In the genomic region with DNA sequence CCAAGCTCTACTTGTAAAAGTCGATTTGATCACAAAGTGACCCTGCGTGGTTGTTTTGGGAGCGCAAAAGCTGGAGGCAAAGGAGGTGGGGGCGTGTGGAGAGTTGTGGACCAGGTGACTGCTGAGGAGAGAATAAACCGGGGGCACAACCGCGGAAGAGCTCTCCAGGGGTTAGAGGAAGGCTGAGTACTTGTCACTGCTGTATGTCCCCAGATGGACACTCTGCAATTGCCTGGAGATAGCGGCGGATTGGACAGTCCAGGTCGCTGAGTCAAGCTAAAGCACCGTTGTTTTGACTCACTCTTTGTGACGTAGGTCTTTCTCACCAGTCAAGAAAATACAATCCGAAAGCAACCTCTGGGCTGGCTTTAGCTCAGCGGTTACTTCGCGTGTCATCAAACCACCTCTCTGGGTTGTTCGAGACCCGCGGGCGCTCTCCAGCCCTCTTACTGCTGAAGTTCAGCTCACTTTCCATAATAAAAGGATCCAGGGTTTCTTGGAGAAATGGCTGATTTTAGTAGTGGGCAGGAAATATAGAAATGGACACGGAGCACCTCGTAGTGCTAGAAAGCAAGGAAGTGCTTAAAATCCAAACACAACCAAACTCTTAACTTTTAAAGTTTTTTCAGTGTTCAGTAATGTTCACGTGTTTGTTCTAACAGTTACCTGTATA, we compare ENCODE assay signal across 9 cellular contexts.
DNase-seq lines count a peak whose midpoint lies in the region; ATAC-seq and TF ChIP-seq lines count a peak whose summit lies in the region.
"Had no signal": no experiment of that assay in that cellular context is flagged by ENCODE, and none has a peak within 500 bp of the region (broad histone marks: within the 10 kb centered on the region; RNA-seq: fewer than 3 reads in every experiment).

No MANE protein-coding gene starts in this region.

- peak; percentile 97 for DNase-seq in ELR (ENCODE audit: low read depth)
- peak; percentile 47 for DNase-seq in activated CD4-positive, CD25-positive, alpha-beta regulatory T cell treated with anti-CD3 and anti-CD28 coated beads, Interleukin-2, amount 50 U/mL, for 16 hours (ENCODE audit: low read depth, low spot score)
- peak; percentile 87 to 98 for DNase-seq in cardiac fibroblast (ENCODE audit: low read depth in 2 of 2)
- peak; percentile 79 for DNase-seq in left kidney (ENCODE audit: low read depth, low spot score)
- peak; percentile 42 for DNase-seq in stimulated activated CD8-positive, alpha-beta memory T cell treated with anti-CD3 and anti-CD28 coated beads, Interleukin-12 subunit alpha, Interleukin-12 subunit beta, amount 100 ng/mL, for 24 hours (ENCODE audit: extremely low read depth)
- DNase-seq in NCI-H526 (lab: John Stamatoyannopoulos, UW), result no peak

- ATAC-seq in GM21825 (IDR thresholded peaks at IDR 0.05; ENCODE audit: unreplicated experiment), result peak; percentile 67

- TF ChIP-seq CTCF in cardiac fibroblast (IDR thresholded peaks at IDR 0.05; ENCODE audit: low read depth, low read length), result no peak

- peak; percentile 13; the same call in 1 of the 2 replicates for TF ChIP-seq EP300 in Ishikawa (IDR thresholded peaks at IDR 0.05; ENCODE audit: borderline replicate concordance)

- peak overlapping the region; percentile 29 to 56 for H3K4me3 ChIP-seq in cardiac fibroblast (replicated peaks in 1 of 2; ENCODE audit: low read depth in 2 of 2, low read length in 2 of 2)
- H3K4me3 ChIP-seq: ascending aorta had no signal

- no peak for TF ChIP-seq RAD21 in Ishikawa (IDR thresholded peaks at IDR 0.05; ENCODE audit: low read depth)

TF ChIP-seq in Ishikawa, 13 proteins besides CTCF, POLR2A, EP300 and RAD21:
- TF ChIP-seq TAF1 (IDR thresholded peaks at IDR 0.05; ENCODE audit: low read depth) (no peak), ZBTB7A (IDR thresholded peaks at IDR 0.05; ENCODE audit: low read depth) (no peak), TCF12 (IDR thresholded peaks at IDR 0.05; ENCODE audit: low read depth) (no peak), YY1 (IDR thresholded peaks at IDR 0.05; ENCODE audit: low read depth) (no peak), CREB1 (IDR thresholded peaks at IDR 0.05; ENCODE audit: low read depth) (peak; percentile 81), EGR1 (IDR thresholded peaks at IDR 0.05) (no peak), TEAD4 (IDR thresholded peaks at IDR 0.05) (peak; percentile 88), NFIC (IDR thresholded peaks at IDR 0.05) (no peak), FOXM1 (IDR thresholded peaks at IDR 0.05; ENCODE audit: borderline replicate concordance, low read depth) (no peak), CEBPB (IDR thresholded peaks at IDR 0.05) (peak; percentile 25; the same call in 1 of the 2 replicates)
- TF ChIP-seq, protein P1, sequence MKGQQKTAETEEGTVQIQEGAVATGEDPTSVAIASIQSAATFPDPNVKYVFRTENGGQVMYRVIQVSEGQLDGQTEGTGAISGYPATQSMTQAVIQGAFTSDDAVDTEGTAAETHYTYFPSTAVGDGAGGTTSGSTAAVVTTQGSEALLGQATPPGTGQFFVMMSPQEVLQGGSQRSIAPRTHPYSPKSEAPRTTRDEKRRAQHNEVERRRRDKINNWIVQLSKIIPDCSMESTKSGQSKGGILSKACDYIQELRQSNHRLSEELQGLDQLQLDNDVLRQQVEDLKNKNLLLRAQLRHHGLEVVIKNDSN (IDR thresholded peaks at IDR 0.05), result peak; percentile 1; the same call in 1 of the 2 replicates
- TF ChIP-seq, protein P2, sequence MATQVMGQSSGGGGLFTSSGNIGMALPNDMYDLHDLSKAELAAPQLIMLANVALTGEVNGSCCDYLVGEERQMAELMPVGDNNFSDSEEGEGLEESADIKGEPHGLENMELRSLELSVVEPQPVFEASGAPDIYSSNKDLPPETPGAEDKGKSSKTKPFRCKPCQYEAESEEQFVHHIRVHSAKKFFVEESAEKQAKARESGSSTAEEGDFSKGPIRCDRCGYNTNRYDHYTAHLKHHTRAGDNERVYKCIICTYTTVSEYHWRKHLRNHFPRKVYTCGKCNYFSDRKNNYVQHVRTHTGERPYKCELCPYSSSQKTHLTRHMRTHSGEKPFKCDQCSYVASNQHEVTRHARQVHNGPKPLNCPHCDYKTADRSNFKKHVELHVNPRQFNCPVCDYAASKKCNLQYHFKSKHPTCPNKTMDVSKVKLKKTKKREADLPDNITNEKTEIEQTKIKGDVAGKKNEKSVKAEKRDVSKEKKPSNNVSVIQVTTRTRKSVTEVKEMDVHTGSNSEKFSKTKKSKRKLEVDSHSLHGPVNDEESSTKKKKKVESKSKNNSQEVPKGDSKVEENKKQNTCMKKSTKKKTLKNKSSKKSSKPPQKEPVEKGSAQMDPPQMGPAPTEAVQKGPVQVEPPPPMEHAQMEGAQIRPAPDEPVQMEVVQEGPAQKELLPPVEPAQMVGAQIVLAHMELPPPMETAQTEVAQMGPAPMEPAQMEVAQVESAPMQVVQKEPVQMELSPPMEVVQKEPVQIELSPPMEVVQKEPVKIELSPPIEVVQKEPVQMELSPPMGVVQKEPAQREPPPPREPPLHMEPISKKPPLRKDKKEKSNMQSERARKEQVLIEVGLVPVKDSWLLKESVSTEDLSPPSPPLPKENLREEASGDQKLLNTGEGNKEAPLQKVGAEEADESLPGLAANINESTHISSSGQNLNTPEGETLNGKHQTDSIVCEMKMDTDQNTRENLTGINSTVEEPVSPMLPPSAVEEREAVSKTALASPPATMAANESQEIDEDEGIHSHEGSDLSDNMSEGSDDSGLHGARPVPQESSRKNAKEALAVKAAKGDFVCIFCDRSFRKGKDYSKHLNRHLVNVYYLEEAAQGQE (IDR thresholded peaks at IDR 0.05; ENCODE audit: low read depth), result peak; percentile 77
- TF ChIP-seq, protein P3, sequence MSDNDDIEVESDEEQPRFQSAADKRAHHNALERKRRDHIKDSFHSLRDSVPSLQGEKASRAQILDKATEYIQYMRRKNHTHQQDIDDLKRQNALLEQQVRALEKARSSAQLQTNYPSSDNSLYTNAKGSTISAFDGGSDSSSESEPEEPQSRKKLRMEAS (IDR thresholded peaks at IDR 0.05), result no peak

Comparison
In these comparisons a context has a peak if more than half of its experiments do, and no peak if none do; other contexts are left out.
1. DNase-seq: peak in ELR (single experiment), activated CD4-positive, CD25-positive, alpha-beta regulatory T cell treated with anti-CD3 and anti-CD28 coated beads, Interleukin-2, amount 50 U/mL, for 16 hours (single experiment), cardiac fibroblast (2 of 2), left kidney (single experiment) and stimulated activated CD8-positive, alpha-beta memory T cell treated with anti-CD3 and anti-CD28 coated beads, Interleukin-12 subunit alpha, Interleukin-12 subunit beta, amount 100 ng/mL, for 24 hours (single experiment); none in NCI-H526 (0 of 2).